ENCODE assay signal across 8 cellular contexts in genomic region chr2:228657807-228658402, GRCh38.
DNase-seq lines count a peak whose midpoint lies in the region; ATAC-seq and TF ChIP-seq lines count a peak whose summit lies in the region.

No MANE protein-coding gene starts in this region.

- H3K27ac Mint-ChIP-seq in CD8-positive, alpha-beta T cell: no peak overlapping the region

- in situ Hi-C loops in Caki2 (cut with HindIII; ENCODE audit: low pct_unique_long_range_greater_than_20kb, low sequenced_read_pairs): no loop called here
- in situ Hi-C loops in Panc1 (cut with HindIII; ENCODE audit: low pct_unique_long_range_greater_than_20kb, low sequenced_read_pairs): no loop called here

- TF ChIP-seq CTCF in Panc1 (IDR thresholded peaks at IDR 0.05): peak; percentile 56; the same call in 1 of the 2 replicates
- peak; percentile 65 for TF ChIP-seq CTCF in fibroblast of the aortic adventitia (IDR thresholded peaks at IDR 0.05; ENCODE audit: insufficient read depth, low read length)
- TF ChIP-seq CTCF in smooth muscle cell (IDR thresholded peaks at IDR 0.05; ENCODE audit: borderline replicate concordance, insufficient read depth, poor library complexity, severe bottlenecking): peak; percentile 65
- no peak for TF ChIP-seq CTCF in CD8-positive, alpha-beta T cell (IDR thresholded peaks at IDR 0.05)

- H4K20me1 ChIP-seq in smooth muscle cell (ENCODE audit: low read depth): no peaks in the 10 kb centered on the region

- peak; percentile 43 for ATAC-seq in HG03175 (IDR thresholded peaks at IDR 0.05; ENCODE audit: unreplicated experiment)
- ATAC-seq in Panc1: peak; percentile 63; the same call in 1 of the 2 replicates
- no peak for ATAC-seq in CD8-positive, alpha-beta T cell
- no peak for ATAC-seq in GM18511 (IDR thresholded peaks at IDR 0.05; ENCODE audit: unreplicated experiment)
- no peak for ATAC-seq in GM21723 (IDR thresholded peaks at IDR 0.05; ENCODE audit: unreplicated experiment)

- H3K36me3 ChIP-seq in Panc1 (ENCODE audit: control insufficient read depth, insufficient read depth, low read length): no peaks in the 10 kb centered on the region; the same call in 1 of the 2 replicates
- no peaks in the 10 kb centered on the region for H3K36me3 ChIP-seq in smooth muscle cell (ENCODE audit: low read depth)
- no peaks in the 10 kb centered on the region for H3K36me3 ChIP-seq in CD8-positive, alpha-beta T cell (ENCODE audit: insufficient read depth, low read length)

- H3K79me2 ChIP-seq in smooth muscle cell (ENCODE audit: low read depth): no peaks in the 10 kb centered on the region

- peaks cover 5% of the 10 kb centered on the region for H3K9me3 Mint-ChIP-seq in CD8-positive, alpha-beta T cell

- H3K36me3 Mint-ChIP-seq in CD8-positive, alpha-beta T cell: no peaks in the 10 kb centered on the region

- no peaks in the 10 kb centered on the region for H3K4me1 Mint-ChIP-seq in CD8-positive, alpha-beta T cell (ENCODE audit: low read depth)

- 61% methylated on average over 6 of the region's 6 CpGs for WGBS in smooth muscle cell (ENCODE audit: low lambda C conversion rate)

- POLR2A ChIA-PET in Panc1 (lab: Charles Lee): no interaction called here
- POLR2A ChIA-PET in CD8-positive, alpha-beta T cell (lab: Charles Lee): no interaction called here

- intact Hi-C loops in Panc1 (cut with micrococcal nuclease; ENCODE audit: unreplicated experiment): loop anchor here (2.0 kb wide), 1 partner anchor 767 kb away; no protein-coding TSS in a partner anchor
- intact Hi-C loops in CD8-positive, alpha-beta T cell (cut with DNase I, micrococcal nuclease): no loop called here

- H3K27me3 Mint-ChIP-seq in CD8-positive, alpha-beta T cell (ENCODE audit: low read depth): no peaks in the 10 kb centered on the region

- no TSS peak for BruUV-seq in Panc1 (replicated peaks; lab: Mats Ljungman, UMichigan)

- H3K4me1 ChIP-seq in Panc1 (ENCODE audit: control insufficient read depth, insufficient read depth, low read length): no peaks in the 10 kb centered on the region
- H3K4me1 ChIP-seq in smooth muscle cell (ENCODE audit: low read depth): no peaks in the 10 kb centered on the region
- no peaks in the 10 kb centered on the region for H3K4me1 ChIP-seq in CD8-positive, alpha-beta T cell (ENCODE audit: insufficient read depth, low read length)

- no peak overlapping the region for H3K9ac ChIP-seq in smooth muscle cell (ENCODE audit: low read depth)

- H3K4me2 ChIP-seq in smooth muscle cell: no peak overlapping the region

- H3F3A ChIP-seq in smooth muscle cell (ENCODE audit: low read depth): no peaks in the 10 kb centered on the region

- H3K9me3 ChIP-seq in Panc1 (ENCODE audit: control insufficient read depth, insufficient read depth, low read depth, low read length) (no peaks in the 10 kb centered on the region), smooth muscle cell (replicated peaks; ENCODE audit: low read depth) (no peaks in the 10 kb centered on the region)
- no peaks in the 10 kb centered on the region for H3K9me3 ChIP-seq in CD8-positive, alpha-beta T cell (ENCODE audit: low read length)

- H2AFZ ChIP-seq in smooth muscle cell (ENCODE audit: low read depth): no peak overlapping the region

- H3K4me3 ChIP-seq in Panc1 (ENCODE audit: low read depth in 2 of 2, low read length in 2 of 2) (no peak overlapping the region), fibroblast of the aortic adventitia (ENCODE audit: low read depth, low read length) (no peak overlapping the region), smooth muscle cell (no peak overlapping the region)
- no peak overlapping the region for H3K4me3 ChIP-seq in CD8-positive, alpha-beta T cell (ENCODE audit: low read depth, low read length)

- H3K27ac ChIP-seq in Panc1 (ENCODE audit: low read length): no peak overlapping the region
- H3K27ac ChIP-seq in smooth muscle cell (ENCODE audit: low read depth): no peak overlapping the region
- no peak overlapping the region for H3K27ac ChIP-seq in CD8-positive, alpha-beta T cell (ENCODE audit: low read depth, low read length)

- H3K4me3 Mint-ChIP-seq in CD8-positive, alpha-beta T cell: no peak overlapping the region

- no peaks in the 10 kb centered on the region for H3K27me3 ChIP-seq in Panc1 (ENCODE audit: control insufficient read depth, insufficient read depth, low read length)
- H3K27me3 ChIP-seq in smooth muscle cell (ENCODE audit: low read depth): no peaks in the 10 kb centered on the region
- H3K27me3 ChIP-seq in CD8-positive, alpha-beta T cell (ENCODE audit: insufficient read depth, low read length): no peaks in the 10 kb centered on the region

- DNase-seq in Caki2 (ENCODE audit: low read depth) (peak; percentile 12), Panc1 (ENCODE audit: low read depth, low spot score) (peak; percentile 10), fibroblast of the aortic adventitia (ENCODE audit: low read depth) (peak; percentile 74), smooth muscle cell (lab: John Stamatoyannopoulos, UW; ENCODE audit: unreplicated experiment) (no peak)
- DNase-seq in CD8-positive, alpha-beta T cell: no peak

- CTCF ChIA-PET in Panc1 (lab: Charles Lee): no interaction called here
- CTCF ChIA-PET in CD8-positive, alpha-beta T cell (lab: Charles Lee): no interaction called here

Comparison
In these comparisons a context has a peak if more than half of its experiments do, and no peak if none do; other contexts are left out.
1. DNase-seq: peak in Caki2 (single experiment), Panc1 (single experiment) and fibroblast of the aortic adventitia (single experiment); none in smooth muscle cell (single experiment) and CD8-positive, alpha-beta T cell (0 of 7).
2. ATAC-seq: peak in HG03175 (single experiment) and Panc1 (single experiment); none in CD8-positive, alpha-beta T cell (single experiment), GM18511 (single experiment) and GM21723 (single experiment).